24 cellular contexts compared by ENCODE assay signal in the genomic region with DNA sequence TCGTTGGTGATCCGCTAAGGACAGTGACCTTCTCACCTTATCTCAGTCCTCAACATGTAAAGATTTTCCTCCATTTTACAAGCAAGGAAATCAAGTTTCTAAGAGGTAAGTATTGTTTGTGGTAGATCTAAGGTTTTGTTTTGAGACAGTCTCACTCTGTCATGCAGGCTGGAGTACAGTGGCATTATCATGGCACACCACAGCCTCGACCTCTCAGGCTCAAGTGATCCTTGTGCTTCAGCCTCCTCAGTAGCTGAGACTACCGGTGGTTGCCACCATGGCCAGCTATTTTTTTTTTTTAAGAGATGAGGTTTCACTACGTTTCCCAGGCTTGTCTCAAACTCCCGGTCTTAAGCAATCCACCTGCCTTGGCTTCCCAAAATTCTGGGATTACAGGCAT.
"Had no signal": no experiment of that assay in that cellular context is flagged by ENCODE, and none has a peak within 500 bp of the region (broad histone marks: within the 10 kb centered on the region; RNA-seq: fewer than 3 reads in every experiment).

No MANE protein-coding gene starts in this region.

- H3K9me3 ChIP-seq: left lung, neutrophil had no signal

- H3K27ac Mint-ChIP-seq: activated CD8-positive, alpha-beta memory T cell treated with anti-CD3 and anti-CD28 coated beads, Interleukin-2, amount 10 ng/mL, durations not matched to agents 7 days and 5 days; activated naive CD8-positive, alpha-beta T cell treated with anti-CD3 and anti-CD28 coated beads, Interleukin-2, amount 10 ng/mL, durations not matched to agents 7 days and 5 days; T-helper 1 cell treated with Interleukin-12 subunit alpha and Interleukin-12 subunit beta and Interleukin-4 antibody, amounts not matched to agents 30 μg/mL and 1 μg/mL, for 36 hours; type B pancreatic cell had no signal

- H3K36me3 ChIP-seq: brain microvascular endothelial cell, left lung, neutrophil had no signal

- H3K9me3 Mint-ChIP-seq: activated naive CD8-positive, alpha-beta T cell treated with anti-CD3 and anti-CD28 coated beads, Interleukin-2, amount 10 ng/mL, durations not matched to agents 7 days and 5 days; central memory CD8-positive, alpha-beta T cell; naive B cell; T-helper 1 cell treated with Interleukin-12 subunit alpha and Interleukin-12 subunit beta and Interleukin-4 antibody, amounts not matched to agents 30 μg/mL and 1 μg/mL, for 36 hours; type B pancreatic cell; WTC11 had no signal

- DNase-seq: activated CD4-positive, alpha-beta T cell treated with anti-CD3 and anti-CD28 coated beads, Interleukin-2, amount 50 U/mL, for 1 hour; activated CD8-positive, alpha-beta memory T cell treated with anti-CD3 and anti-CD28 coated beads, Interleukin-2, amount 10 ng/mL, durations not matched to agents 7 days and 5 days; activated naive CD8-positive, alpha-beta T cell treated with anti-CD3 and anti-CD28 coated beads, Interleukin-2, amount 10 ng/mL, durations not matched to agents 7 days and 5 days; activated T-cell treated with anti-CD3 and anti-CD28 coated beads, Interleukin-2, amount 50 U/mL, for 48 hours; anterior cingulate cortex; brain microvascular endothelial cell; cortex of kidney; effector CD8-positive, alpha-beta T cell; foreskin fibroblast; glutamatergic neuron; hypothalamus; kidney; left lung; mammary epithelial cell; naive B cell; retina; SIG-M5; stimulated activated CD4-positive, alpha-beta T cell treated with anti-CD3 and anti-CD28 coated beads, Interleukin-12 subunit alpha, Interleukin-12 subunit beta, amount 100 ng/mL, for 4 hours; stimulated activated naive CD4-positive, alpha-beta T cell had no signal

- H3K4me3 ChIP-seq: left lung had no signal

- ATAC-seq: activated CD8-positive, alpha-beta memory T cell treated with anti-CD3 and anti-CD28 coated beads, Interleukin-2, amount 10 ng/mL, durations not matched to agents 7 days and 5 days; WTC11 had no signal

- H3K4me1 Mint-ChIP-seq: naive B cell had no signal

- H3K36me3 Mint-ChIP-seq: naive B cell, type B pancreatic cell, WTC11 had no signal

- H3K27me3 Mint-ChIP-seq: activated CD8-positive, alpha-beta memory T cell treated with anti-CD3 and anti-CD28 coated beads, Interleukin-2, amount 10 ng/mL, durations not matched to agents 7 days and 5 days; activated naive CD8-positive, alpha-beta T cell treated with anti-CD3 and anti-CD28 coated beads, Interleukin-2, amount 10 ng/mL, durations not matched to agents 7 days and 5 days; central memory CD8-positive, alpha-beta T cell; type B pancreatic cell had no signal

- H3K27me3 ChIP-seq: brain microvascular endothelial cell, left lung, neutrophil had no signal

- H3K27ac ChIP-seq: brain microvascular endothelial cell, left lung, neutrophil had no signal

- H3K4me3 Mint-ChIP-seq: activated CD8-positive, alpha-beta memory T cell treated with anti-CD3 and anti-CD28 coated beads, Interleukin-2, amount 10 ng/mL, durations not matched to agents 7 days and 5 days; activated naive CD8-positive, alpha-beta T cell treated with anti-CD3 and anti-CD28 coated beads, Interleukin-2, amount 10 ng/mL, durations not matched to agents 7 days and 5 days; central memory CD8-positive, alpha-beta T cell; naive B cell; T-helper 1 cell treated with Interleukin-12 subunit alpha and Interleukin-12 subunit beta and Interleukin-4 antibody, amounts not matched to agents 30 μg/mL and 1 μg/mL, for 36 hours; type B pancreatic cell; WTC11 had no signal
